Comparison of ENCODE assay signal across 1 cellular context in the genomic region with DNA sequence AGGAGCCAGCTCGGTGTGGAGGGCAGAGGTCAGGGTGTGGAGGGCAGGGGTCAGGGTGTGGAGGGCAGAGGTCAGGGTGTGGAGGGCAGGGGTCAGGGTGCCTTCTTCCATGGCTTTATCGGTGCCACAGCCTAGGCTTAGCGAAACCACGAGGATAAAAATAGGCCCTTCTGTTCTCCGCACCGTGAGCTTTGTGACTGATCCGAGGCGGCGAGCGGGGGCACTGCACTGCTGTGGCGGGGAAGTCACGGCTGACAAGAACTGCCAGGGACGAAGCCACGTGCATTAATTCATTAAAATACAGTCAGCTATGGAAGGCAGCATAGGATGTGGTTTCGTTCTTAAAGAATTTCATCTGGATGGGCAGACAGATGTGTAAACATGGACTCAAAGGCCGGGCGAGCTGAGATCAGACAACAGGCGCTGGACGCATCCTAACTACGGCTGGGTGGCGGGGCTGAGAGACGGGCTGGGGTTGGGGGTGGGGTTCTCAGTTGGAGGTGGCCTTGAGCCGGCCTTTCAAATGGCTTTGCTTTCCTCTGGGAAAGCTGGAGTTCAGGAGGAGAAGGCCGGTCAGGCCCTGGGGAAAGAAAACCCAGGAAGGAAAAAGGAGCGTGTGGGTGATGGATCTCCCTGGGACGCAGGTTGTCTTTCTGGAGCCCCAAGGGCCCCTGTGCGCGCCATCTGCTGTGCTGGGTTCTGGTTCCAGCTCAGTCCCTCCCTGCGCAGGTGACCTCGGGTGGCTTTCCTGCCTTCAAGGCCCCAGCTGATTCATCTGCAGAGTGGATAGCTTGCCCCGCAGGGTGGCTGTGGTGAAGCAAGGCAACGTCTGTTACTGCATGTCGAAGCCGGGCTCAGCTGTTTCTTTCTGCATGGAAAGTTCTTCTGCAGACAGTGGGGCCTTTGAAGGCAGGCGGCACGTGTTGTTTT.
TF ChIP-seq lines count a peak whose summit lies in the region.

No MANE protein-coding gene starts in this region.

TF ChIP-seq in SK-N-SH treated with all-trans-retinoic acid at 6 μM for 48 hours, 23 proteins besides CTCF, POLR2A, EP300 and RAD21 (continued from another document):
- TF ChIP-seq, protein P1, sequence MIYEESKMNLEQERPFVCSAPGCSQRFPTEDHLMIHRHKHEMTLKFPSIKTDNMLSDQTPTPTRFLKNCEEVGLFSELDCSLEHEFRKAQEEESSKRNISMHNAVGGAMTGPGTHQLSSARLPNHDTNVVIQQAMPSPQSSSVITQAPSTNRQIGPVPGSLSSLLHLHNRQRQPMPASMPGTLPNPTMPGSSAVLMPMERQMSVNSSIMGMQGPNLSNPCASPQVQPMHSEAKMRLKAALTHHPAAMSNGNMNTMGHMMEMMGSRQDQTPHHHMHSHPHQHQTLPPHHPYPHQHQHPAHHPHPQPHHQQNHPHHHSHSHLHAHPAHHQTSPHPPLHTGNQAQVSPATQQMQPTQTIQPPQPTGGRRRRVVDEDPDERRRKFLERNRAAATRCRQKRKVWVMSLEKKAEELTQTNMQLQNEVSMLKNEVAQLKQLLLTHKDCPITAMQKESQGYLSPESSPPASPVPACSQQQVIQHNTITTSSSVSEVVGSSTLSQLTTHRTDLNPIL (CRISPR knock-in tag; IDR thresholded peaks at IDR 0.05; ENCODE audit: low read depth) = no peak
